ENCODE assay signal across 11 cellular contexts in the genomic region with DNA sequence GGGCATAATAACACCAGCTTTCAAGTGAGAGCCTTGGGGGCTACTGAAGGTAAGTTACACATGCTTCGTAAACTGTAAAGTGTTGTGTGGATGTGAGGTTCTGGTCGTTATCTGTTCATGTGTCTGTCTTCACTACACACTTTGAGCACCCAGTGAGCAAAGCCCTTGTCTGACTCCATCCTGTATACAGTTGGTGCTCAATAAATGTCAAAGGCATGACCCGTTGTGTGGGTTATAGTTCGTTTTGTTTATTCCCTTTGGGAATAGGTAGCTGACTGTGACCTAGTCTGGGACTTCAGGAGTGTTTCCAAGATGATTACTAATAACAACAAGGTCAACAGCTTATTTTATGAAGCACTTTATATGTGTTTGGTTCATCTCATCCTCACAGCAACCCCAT.
"Had no signal": no experiment of that assay in that cellular context is flagged by ENCODE, and none has a peak within 500 bp of the region (broad histone marks: within the 10 kb centered on the region; RNA-seq: fewer than 3 reads in every experiment).

No MANE protein-coding gene starts in this region.

- FAIRE-seq: H1, H54 had no signal

- H3K9ac ChIP-seq: GM23248 had no signal

- DNase-seq: GM23248, GOT3, H7, H9, HCEC 1CT, HFFc6 had no signal

- H3K4me2 ChIP-seq: GM23338 had no signal

- ATAC-seq: GM23338, HCT116 had no signal

- H3K27ac ChIP-seq: GM23248 had no signal

- H3K4me3 ChIP-seq: GM23248, GM23338, HAP-1 had no signal

- H2AFZ ChIP-seq: GM23248 had no signal

- H3K36me3 ChIP-seq: HAP-1 had no signal

- H3K4me1 ChIP-seq: HAP-1 had no signal
